In the genomic region with DNA sequence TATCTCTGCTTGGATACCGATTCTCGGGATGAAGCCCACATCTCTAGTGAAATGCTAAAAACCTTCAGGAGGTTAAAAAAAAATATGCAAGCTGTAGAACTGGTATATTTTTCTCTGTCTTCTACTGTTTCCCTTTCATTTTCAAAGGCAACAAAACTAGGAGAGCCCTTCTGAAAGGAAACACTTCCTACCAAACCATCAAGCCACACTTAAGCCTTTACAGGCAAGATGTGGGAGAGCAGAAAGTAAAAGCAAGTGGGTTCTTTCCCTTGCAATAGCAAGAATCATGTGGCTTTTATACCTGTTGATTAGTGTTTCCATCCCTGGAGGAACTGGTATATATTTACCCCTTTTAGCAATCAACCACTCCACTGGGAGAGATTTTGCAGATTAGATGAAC, we compare ENCODE assay signal across 20 cellular contexts.
"Had no signal": no experiment of that assay in that cellular context is flagged by ENCODE, and none has a peak within 500 bp of the region (broad histone marks: within the 10 kb centered on the region; RNA-seq: fewer than 3 reads in every experiment).

No MANE protein-coding gene starts in this region.

- H3K27me3 ChIP-seq: brain microvascular endothelial cell, colonic mucosa, tibial artery had no signal

- H3K4me1 ChIP-seq: spleen, tibial artery had no signal

- ATAC-seq: activated CD4-positive, CD25-positive, alpha-beta regulatory T cell treated with anti-CD3 and anti-CD28 coated beads, Interleukin-2, amount 50 U/mL, for 24 hours; left lobe of liver; T-cell had no signal

- H3K36me3 Mint-ChIP-seq: T-cell had no signal

- H3K27ac ChIP-seq: brain microvascular endothelial cell, colonic mucosa, spleen, tibial artery had no signal

- H3K9me3 ChIP-seq: colonic mucosa, spleen, tibial artery had no signal

- H3K27ac Mint-ChIP-seq: activated CD4-positive, alpha-beta memory T cell treated with anti-CD3 and anti-CD28 coated beads, Interleukin-2, amount 10 ng/mL, durations not matched to agents 7 days and 5 days; activated T-cell treated with anti-CD3 and anti-CD28 coated beads, Interleukin-2, amount 50 U/mL, for 72 hours had no signal

- H3K36me3 ChIP-seq: brain microvascular endothelial cell, colonic mucosa, spleen, tibial artery had no signal

- H3K4me3 ChIP-seq: colonic mucosa, spleen, tibial artery had no signal

- DNase-seq: activated CD4-positive, alpha-beta memory T cell treated with anti-CD3 and anti-CD28 coated beads, Interleukin-2, amount 10 ng/mL, durations not matched to agents 7 days and 5 days; activated CD8-positive, alpha-beta memory T cell treated with anti-CD3 and anti-CD28 coated beads, Interleukin-2, amount 50 U/mL, for 4 hours; activated effector memory CD4-positive, alpha-beta T cell treated with anti-CD3 and anti-CD28 coated beads, Interleukin-2, amount 50 U/mL, for 16 hours; activated T-cell treated with anti-CD3 and anti-CD28 coated beads, Interleukin-2, amount 50 U/mL, for 72 hours; aorta; brain microvascular endothelial cell; colonic mucosa; erythroblast; hypothalamus; kidney; midbrain; retina; spleen; stimulated activated CD8-positive, alpha-beta memory T cell treated with anti-CD3 and anti-CD28 coated beads, Interleukin-4, amount 100 ng/mL, for 48 hours; substantia nigra; T-cell; tibial artery had no signal

- H3K4me3 Mint-ChIP-seq: activated CD4-positive, alpha-beta memory T cell treated with anti-CD3 and anti-CD28 coated beads, Interleukin-2, amount 10 ng/mL, durations not matched to agents 7 days and 5 days; activated T-cell treated with anti-CD3 and anti-CD28 coated beads, Interleukin-2, amount 50 U/mL, for 72 hours; central memory CD8-positive, alpha-beta T cell; T-cell had no signal

- H3K9me3 Mint-ChIP-seq: activated CD4-positive, alpha-beta memory T cell treated with anti-CD3 and anti-CD28 coated beads, Interleukin-2, amount 10 ng/mL, durations not matched to agents 7 days and 5 days; activated T-cell treated with anti-CD3 and anti-CD28 coated beads, Interleukin-2, amount 50 U/mL, for 72 hours; central memory CD8-positive, alpha-beta T cell; T-cell had no signal
